Comparison of ENCODE assay signal across 1 cellular context in genomic region chr12:130966443-130967030, GRCh38.
TF ChIP-seq lines count a peak whose summit lies in the region.

No MANE protein-coding gene starts in this region.

TF ChIP-seq in HepG2, 621 proteins besides CTCF, POLR2A, EP300 and RAD21 (continued from another document):
- TF ChIP-seq ZNF639 (CRISPR knock-in tag; conservative IDR thresholded peaks at IDR 0.05) (no peak), BRF2 (CRISPR knock-in tag; IDR thresholded peaks at IDR 0.05) (no peak), ZNF263 (CRISPR knock-in tag; IDR thresholded peaks at IDR 0.05) (no peak), ZSCAN30 (CRISPR knock-in tag; IDR thresholded peaks at IDR 0.05) (no peak), ZNF432 (CRISPR knock-in tag; IDR thresholded peaks at IDR 0.05; ENCODE audit: borderline replicate concordance) (no peak), SAFB2 (CRISPR knock-in tag; IDR thresholded peaks at IDR 0.05; ENCODE audit: borderline replicate concordance, low read depth) (no peak), ZNF687 (CRISPR knock-in tag; IDR thresholded peaks at IDR 0.05) (peak; percentile 45; the same call in 1 of the 2 replicates), ZNF234 (CRISPR knock-in tag; conservative IDR thresholded peaks at IDR 0.05) (no peak), ARID5B (CRISPR knock-in tag; IDR thresholded peaks at IDR 0.05) (peak; percentile 63), ZNF362 (CRISPR knock-in tag; IDR thresholded peaks at IDR 0.05; ENCODE audit: borderline replicate concordance) (peak; percentile 41; the same call in 1 of the 2 replicates), ZBTB4 (CRISPR knock-in tag; IDR thresholded peaks at IDR 0.05; ENCODE audit: borderline replicate concordance) (peak; percentile 69; the same call in 1 of the 2 replicates), ZSCAN31 (CRISPR knock-in tag; IDR thresholded peaks at IDR 0.05; ENCODE audit: low read depth) (no peak), TCF7 (IDR thresholded peaks at IDR 0.05; ENCODE audit: low read depth) (peak; percentile 31; the same call in 1 of the 2 replicates), ZBTB10 (CRISPR knock-in tag; IDR thresholded peaks at IDR 0.05; ENCODE audit: borderline replicate concordance) (no peak), ARHGAP35 (CRISPR knock-in tag; IDR thresholded peaks at IDR 0.05; ENCODE audit: borderline replicate concordance) (no peak), SP4 (CRISPR knock-in tag; IDR thresholded peaks at IDR 0.05) (no peak), TAF1 (CRISPR knock-in tag; IDR thresholded peaks at IDR 0.05) (no peak), SNAI1 (CRISPR knock-in tag; IDR thresholded peaks at IDR 0.05; ENCODE audit: borderline replicate concordance) (no peak), GFI1 (CRISPR knock-in tag; IDR thresholded peaks at IDR 0.05; ENCODE audit: borderline replicate concordance) (no peak), RARG (CRISPR knock-in tag; IDR thresholded peaks at IDR 0.05; ENCODE audit: low read depth) (no peak), TOPORS (CRISPR knock-in tag; IDR thresholded peaks at IDR 0.05) (no peak), ZNF547 (CRISPR knock-in tag; IDR thresholded peaks at IDR 0.05) (no peak), ZMYM4 (CRISPR knock-in tag; IDR thresholded peaks at IDR 0.05) (peak; percentile 27; the same call in 1 of the 2 replicates), YEATS2 (CRISPR knock-in tag; IDR thresholded peaks at IDR 0.05; ENCODE audit: borderline replicate concordance) (no peak), THAP11 (CRISPR knock-in tag; IDR thresholded peaks at IDR 0.05) (no peak), HINFP (CRISPR knock-in tag; IDR thresholded peaks at IDR 0.05; ENCODE audit: low read depth) (no peak), CEBPB (IDR thresholded peaks at IDR 0.05; ENCODE audit: borderline replicate concordance, low read depth, low read length) (peak; percentile 49; the same call in 1 of the 2 replicates), NFE2L1 (CRISPR knock-in tag; IDR thresholded peaks at IDR 0.05; ENCODE audit: borderline replicate concordance) (no peak), KDM6A (CRISPR knock-in tag; IDR thresholded peaks at IDR 0.05; ENCODE audit: low read depth) (no peak), ZNF546 (CRISPR knock-in tag; conservative IDR thresholded peaks at IDR 0.05) (no peak)
